ENCODE assay signal across 1 cellular context in genomic region chr2:71130325-71131260, GRCh38.
TF ChIP-seq lines count a peak whose summit lies in the region.

Gene MPHOSPH10, plus strand, starts transcription at chr2:71130634. Its CDS starts 32 bp downstream, at chr2:71130666.

TF ChIP-seq in GM12878, 131 proteins besides CTCF, POLR2A, EP300 and RAD21 (continued from another document and continues in another):
- peak; percentile 19 for TF ChIP-seq USF1 (IDR thresholded peaks at IDR 0.05; ENCODE audit: borderline replicate concordance, extremely low read length, insufficient read depth, low read depth, low read length)
- peak; percentile 88; the same call in 1 of the 2 replicates for TF ChIP-seq CHD1 (IDR thresholded peaks at IDR 0.05; ENCODE audit: low read depth, low read length)
- no peak for TF ChIP-seq SPI1 (IDR thresholded peaks at IDR 0.05; ENCODE audit: borderline replicate concordance, insufficient read depth, low read depth, low read length)
- no peak for TF ChIP-seq JUNB (IDR thresholded peaks at IDR 0.05)
- TF ChIP-seq BCL11A (IDR thresholded peaks at IDR 0.05; ENCODE audit: low read depth, low read length): no peak
- peak; percentile 42; the same call in 1 of the 2 replicates for TF ChIP-seq NFIC (IDR thresholded peaks at IDR 0.05; ENCODE audit: low read depth, low read length)
- peak; percentile 71; the same call in 1 of the 2 replicates for TF ChIP-seq HSF1 (IDR thresholded peaks at IDR 0.05; ENCODE audit: low read depth, low read length)
- TF ChIP-seq RELB (IDR thresholded peaks at IDR 0.05; ENCODE audit: low read depth): peak; percentile 92
- 0 out of 2 replicates have a peak, but pooled peaks have one; percentile 83 for TF ChIP-seq WRNIP1 (IDR thresholded peaks at IDR 0.05; ENCODE audit: borderline replicate concordance, low read depth, low read length)
- TF ChIP-seq GABPA (IDR thresholded peaks at IDR 0.05; ENCODE audit: low read depth): peak; percentile 99
- TF ChIP-seq SMC3 (IDR thresholded peaks at IDR 0.05; ENCODE audit: borderline replicate concordance, low read length): 0 out of 2 replicates have a peak, but pooled peaks have one; percentile 5
- TF ChIP-seq YBX1 (IDR thresholded peaks at IDR 0.05): no peak
- TF ChIP-seq IKZF2 (IDR thresholded peaks at IDR 0.05): peak; percentile 29 to 34; a peak in 3 of 4 replicates
- TF ChIP-seq ZBED1 (IDR thresholded peaks at IDR 0.05; ENCODE audit: borderline replicate concordance): 0 out of 2 replicates have a peak, but pooled peaks have one; percentile 43
- peak; percentile 37; the same call in 1 of the 2 replicates for TF ChIP-seq TCF7 (IDR thresholded peaks at IDR 0.05; ENCODE audit: borderline replicate concordance)
- TF ChIP-seq HCFC1 (IDR thresholded peaks at IDR 0.05; ENCODE audit: low read length): peak; percentile 87
- no peak for TF ChIP-seq ZNF217 (IDR thresholded peaks at IDR 0.05)
- no peak for TF ChIP-seq SREBF2 (IDR thresholded peaks at IDR 0.05; ENCODE audit: low read length)
- TF ChIP-seq MAX (IDR thresholded peaks at IDR 0.05; ENCODE audit: low read depth, low read length): peak; percentile 87
- TF ChIP-seq EED (IDR thresholded peaks at IDR 0.05; ENCODE audit: low read depth): no peak
- no peak for TF ChIP-seq ZNF384 (IDR thresholded peaks at IDR 0.05; ENCODE audit: borderline replicate concordance, low read depth, low read length)
- TF ChIP-seq BMI1 (IDR thresholded peaks at IDR 0.05; ENCODE audit: borderline replicate concordance): no peak
- TF ChIP-seq PBX3 (IDR thresholded peaks at IDR 0.05; ENCODE audit: insufficient replicate concordance, low read depth, low read length): no peak
- peak; percentile 89 for TF ChIP-seq NR2F1 (conservative IDR thresholded peaks at IDR 0.05)
- TF ChIP-seq CEBPZ (IDR thresholded peaks at IDR 0.05; ENCODE audit: low read depth, low read length): peak; percentile 45; the same call in 1 of the 2 replicates
- TF ChIP-seq NR2C1 (IDR thresholded peaks at IDR 0.05): peak; percentile 89
- peak; percentile 65; the same call in 1 of the 2 replicates for TF ChIP-seq CREM (IDR thresholded peaks at IDR 0.05; ENCODE audit: low read depth)
- TF ChIP-seq EGR1 (IDR thresholded peaks at IDR 0.05; ENCODE audit: borderline replicate concordance in 1 of 2, low read depth in 2 of 2, low read length in 2 of 2): peak; percentile 40 to 59; a peak in 2 of 3 replicates
- no peak for TF ChIP-seq NFXL1 (IDR thresholded peaks at IDR 0.05; ENCODE audit: borderline replicate concordance)
- TF ChIP-seq HDAC2 (IDR thresholded peaks at IDR 0.05): peak; percentile 93; the same call in 1 of the 2 replicates
- no peak for TF ChIP-seq ATF2 (IDR thresholded peaks at IDR 0.05; ENCODE audit: low read length)
- TF ChIP-seq CHD2 (IDR thresholded peaks at IDR 0.05; ENCODE audit: borderline replicate concordance, low read depth, low read length): 0 out of 2 replicates have a peak, but pooled peaks have one; percentile 60
- TF ChIP-seq CUX1 (IDR thresholded peaks at IDR 0.05; ENCODE audit: insufficient replicate concordance, low read depth, low read length): no peak
- TF ChIP-seq POLR2AphosphoS2 (IDR thresholded peaks at IDR 0.05; ENCODE audit: low read depth, low read length): 0 out of 2 replicates have a peak, but pooled peaks have one; percentile 50
- peak; percentile 97 for TF ChIP-seq LARP7 (IDR thresholded peaks at IDR 0.05)
- TF ChIP-seq HDGF (IDR thresholded peaks at IDR 0.05): 0 out of 2 replicates have a peak, but pooled peaks have one; percentile 38
- TF ChIP-seq IRF4 (IDR thresholded peaks at IDR 0.05; ENCODE audit: low read depth, low read length): peak; percentile 59; the same call in 1 of the 2 replicates
- no peak for TF ChIP-seq E2F4 (IDR thresholded peaks at IDR 0.05; ENCODE audit: low read depth, low read length)
- no peak for TF ChIP-seq HDAC6 (IDR thresholded peaks at IDR 0.05; ENCODE audit: unreplicated experiment)
- TF ChIP-seq TCF12 (IDR thresholded peaks at IDR 0.05; ENCODE audit: low read depth, low read length): 0 out of 2 replicates have a peak, but pooled peaks have one; percentile 33
- peak; percentile 62; the same call in 1 of the 2 replicates for TF ChIP-seq IRF3 (IDR thresholded peaks at IDR 0.05)
- TF ChIP-seq SUZ12 (IDR thresholded peaks at IDR 0.05; ENCODE audit: unreplicated experiment): no peak
- peak; percentile 92 for TF ChIP-seq FOXK2 (IDR thresholded peaks at IDR 0.05)
